ENCODE assay signal across 17 cellular contexts in genomic region chr16:73086108-73086507, GRCh38. TPM values are rescaled to one million over a fixed set of nuclear protein-coding genes. Genes with fewer than 3 reads are reported as not detected.
DNase-seq lines count a peak whose midpoint lies in the region; ATAC-seq, FAIRE-seq and TF ChIP-seq lines count a peak whose summit lies in the region.
"Had no signal": no experiment of that assay in that cellular context is flagged by ENCODE, and none has a peak within 500 bp of the region (broad histone marks: within the 10 kb centered on the region; RNA-seq: fewer than 3 reads in every experiment).

No MANE protein-coding gene starts in this region.

- intact Hi-C loops in left ventricle myocardium superior (cut with micrococcal nuclease) = no loop called here
- intact Hi-C loops in Right ventricle myocardium inferior (cut with DNase I) = no loop called here
- intact Hi-C loops in lower lobe of right lung (cut with DNase I) = no loop called here

- no peak overlapping the region for H3K27ac ChIP-seq in lower lobe of right lung

- H3K36me3 ChIP-seq in lower lobe of right lung = no peaks in the 10 kb centered on the region

- no peak for TF ChIP-seq POLR2A in H54 (IDR thresholded peaks at IDR 0.05; ENCODE audit: low read depth, low read length)

- H3K4me1 ChIP-seq in lower lobe of right lung = no peaks in the 10 kb centered on the region

- no peak overlapping the region for H3K4me3 ChIP-seq in lower lobe of right lung

- no peak for FAIRE-seq in H54 (lab: Jason Lieb, UNC)
- FAIRE-seq: A204.1, HTR-8/SVneo had no signal

- TF ChIP-seq CTCF in lower lobe of right lung (IDR thresholded peaks at IDR 0.05) = no peak

- ATAC-seq in left ventricle myocardium superior (peak; percentile 42), Right ventricle myocardium inferior (no peak), lower lobe of right lung (peak; percentile 61 to 62), GM21723 (IDR thresholded peaks at IDR 0.05; ENCODE audit: unreplicated experiment) (no peak)

- no peaks in the 10 kb centered on the region for H3K27me3 ChIP-seq in lower lobe of right lung (ENCODE audit: low read depth)

- no peaks in the 10 kb centered on the region for H3K9me3 ChIP-seq in lower lobe of right lung

- DNase-seq in left ventricle myocardium superior = no peak
- no peak for DNase-seq in Right ventricle myocardium inferior (ENCODE audit: missing footprints)
- peak; percentile 39 for DNase-seq in NOMO-1 treated with dmso at 0.1 percent for 144 hours (lab: John Stamatoyannopoulos, UW; ENCODE audit: unreplicated experiment)
- DNase-seq in lower lobe of right lung = no peak
- no peak for DNase-seq in NAMALWA (ENCODE audit: low spot score)
- no peak for DNase-seq in activated CD4-positive, CD25-positive, alpha-beta regulatory T cell treated with anti-CD3 and anti-CD28 coated beads, Interleukin-2, amount 50 U/mL, for 72 hours
- DNase-seq in H54 (ENCODE audit: insufficient read length, low spot score) = no peak
- DNase-seq: CD8-positive, alpha-beta memory T cell; DND-41; GOT3; NCI-H1105 treated with DMSO at 0.1 percent for 48 hours; NCI-H187 treated with DMSO at 0.1 percent for 48 hours; NCI-H446; NCI-H748 treated with DMSO at 0.1 percent for 48 hours had no signal

RNA-seq across cellular contexts. Expression of gene ZFHX3, which starts 38.2 kb away (rescaled TPM):
- 8.1 TPM for total RNA-seq in left ventricle myocardium superior
- 8.4 TPM for total RNA-seq in Right ventricle myocardium inferior
- total RNA-seq in lower lobe of right lung = 29.3 TPM

Comparison
In these comparisons a context has a peak if more than half of its experiments do, and no peak if none do; other contexts are left out.
1. ATAC-seq: peak in left ventricle myocardium superior (single experiment) and lower lobe of right lung (2 of 2); none in Right ventricle myocardium inferior (single experiment) and GM21723 (single experiment).